In genomic region chr5:102751903-102752376, GRCh38 we compare ENCODE assay signal across 7 cellular contexts. TPM values are rescaled to one million over a fixed set of nuclear protein-coding genes. Genes with fewer than 3 reads are reported as not detected.
A peak's percentile ranks its signal among the peaks of the same experiment; 100 is the strongest.
DNase-seq lines count a peak whose midpoint lies in the region; ATAC-seq, FAIRE-seq and TF ChIP-seq lines count a peak whose summit lies in the region.
"Not testable (repeated sequence)": the region's sequence is repeated elsewhere in the genome, so short reads cannot be mapped to it uniquely, and the experiment has no call there.

No MANE protein-coding gene starts in this region.

- peaks cover 28% of the 10 kb centered on the region for H3K4me1 Mint-ChIP-seq in CD4-positive, alpha-beta T cell (ENCODE audit: low read depth)
- H3K4me1 Mint-ChIP-seq in chondrocyte (ENCODE audit: low read depth) (peaks cover 19% of the 10 kb centered on the region), neural crest cell (peaks cover 45% of the 10 kb centered on the region)

- ATAC-seq in CD4-positive, alpha-beta T cell (ENCODE audit: poor library complexity); Right ventricle myocardium superior (ENCODE audit: poor library complexity): not testable (repeated sequence)

- peaks cover 12% of the 10 kb centered on the region for H3K27me3 Mint-ChIP-seq in CD4-positive, alpha-beta T cell
- H3K27me3 Mint-ChIP-seq in chondrocyte (ENCODE audit: low read depth), result not testable (repeated sequence)
- peaks cover 12% of the 10 kb centered on the region for H3K27me3 Mint-ChIP-seq in neural crest cell (ENCODE audit: low read depth)

- not testable (repeated sequence) for H3K4me3 ChIP-seq in kidney (ENCODE audit: low read length in 2 of 2); spleen

- not testable (repeated sequence) for H3K9me3 ChIP-seq in CD4-positive, alpha-beta T cell (ENCODE audit: control insufficient read depth, low read length); kidney (ENCODE audit: control insufficient read depth in 1 of 2, low read length in 2 of 2); spleen

- FAIRE-seq in kidney (lab: Jason Lieb, UNC), result not testable (repeated sequence)

- 85 to 94% (median 92%) methylated on average over 8 to 32 of the region's 32 CpGs for WGBS in spleen, 5 donors

- intact Hi-C loops in CD4-positive, alpha-beta T cell (cut with DNase I, micrococcal nuclease), result loop anchor here in 1 of 2 experiments (10.0 kb wide), 1 partner anchor 503 kb away; the partner anchor contains the start of gene MACIR
- intact Hi-C loops in Right ventricle myocardium superior (cut with DNase I); kidney (cut with DNase I); spleen (cut with DNase I; ENCODE audit: low total_unique reads): not testable (repeated sequence)
- intact Hi-C loops in posterior vena cava (cut with DNase I), result loop anchor here in 1 of 2 donors (10.0 kb wide), 1 partner anchor 223 kb away; no protein-coding TSS in a partner anchor

- not testable (repeated sequence) for H3K36me3 ChIP-seq in kidney (ENCODE audit: control insufficient read depth in 1 of 2, insufficient read depth in 2 of 2, low read length in 2 of 2); spleen

- not testable (repeated sequence) for H3K36me3 Mint-ChIP-seq in CD4-positive, alpha-beta T cell (ENCODE audit: low read depth); chondrocyte (ENCODE audit: low read depth); neural crest cell (ENCODE audit: low read depth)

- not testable (repeated sequence) for H3K4me1 ChIP-seq in kidney (ENCODE audit: control insufficient read depth in 1 of 2, insufficient read depth in 1 of 2, low read depth in 1 of 2, low read length in 2 of 2)
- H3K4me1 ChIP-seq in spleen, result peaks cover 6 to 28% (median 24%) of the 10 kb centered on the region in 6 donors

- not testable (repeated sequence) for TF ChIP-seq POLR2A in spleen (IDR thresholded peaks at IDR 0.05)

- CTCF ChIA-PET in CD4-positive, alpha-beta T cell (lab: Charles Lee), result not testable (repeated sequence)

- POLR2A ChIA-PET in CD4-positive, alpha-beta T cell (lab: Charles Lee), result not testable (repeated sequence)

- not testable (repeated sequence) for TF ChIP-seq CTCF in CD4-positive, alpha-beta T cell (IDR thresholded peaks at IDR 0.05); chondrocyte (IDR thresholded peaks at IDR 0.05); kidney (IDR thresholded peaks at IDR 0.05; ENCODE audit: borderline replicate concordance, extremely low read depth, insufficient read depth); neural crest cell (conservative IDR thresholded peaks at IDR 0.05); spleen (IDR thresholded peaks at IDR 0.05 in 8 of 11, conservative IDR thresholded peaks at IDR 0.05 in 3 of 11)

- not testable (repeated sequence) for H3K27ac ChIP-seq in CD4-positive, alpha-beta T cell (ENCODE audit: low read depth, low read length); kidney (ENCODE audit: low read depth in 2 of 2, low read length in 2 of 2); spleen

- H3K27ac Mint-ChIP-seq in CD4-positive, alpha-beta T cell; chondrocyte (ENCODE audit: unreplicated experiment); neural crest cell (ENCODE audit: unreplicated experiment): not testable (repeated sequence)

- DNase-seq in CD4-positive, alpha-beta T cell; neural crest cell (ENCODE audit: low read depth, low spot score): not testable (repeated sequence)
- peak; percentile 87 for DNase-seq in chondrocyte (ENCODE audit: low spot score)
- peak; percentile 33 for DNase-seq in Right ventricle myocardium superior
- DNase-seq in kidney, result peak; percentile 66
- peak; percentile 75 for DNase-seq in posterior vena cava (ENCODE audit: low spot score)
- DNase-seq in spleen, result peak; percentile 68

- H3K9ac ChIP-seq in kidney (ENCODE audit: low read length in 2 of 2), result not testable (repeated sequence)

- H3K27me3 ChIP-seq in CD4-positive, alpha-beta T cell (ENCODE audit: control insufficient read depth, insufficient read depth, low read length), result not testable (repeated sequence)
- H3K27me3 ChIP-seq in spleen (replicated peaks in 1 of 7), result peaks cover 0 to 23% (median 5%) of the 10 kb centered on the region in 7 donors

- H3K9me3 Mint-ChIP-seq in CD4-positive, alpha-beta T cell; chondrocyte (ENCODE audit: low read depth); neural crest cell: not testable (repeated sequence)

- peak overlapping the region; percentile 31 for H3K4me3 Mint-ChIP-seq in CD4-positive, alpha-beta T cell
- H3K4me3 Mint-ChIP-seq in chondrocyte (ENCODE audit: unreplicated experiment), result not testable (repeated sequence)
- peak overlapping the region; percentile 10 for H3K4me3 Mint-ChIP-seq in neural crest cell

RNA-seq across cellular contexts. Expression of gene PAM, which starts 3.2 kb away (rescaled TPM):
- 10 to 100 TPM; 15.1 to 16.1 TPM for total RNA-seq in CD4-positive, alpha-beta T cell
- total RNA-seq in chondrocyte, result 277 to 341 TPM (median 293 TPM) in 3 replicates
- 859 TPM for total RNA-seq in Right ventricle myocardium superior
- total RNA-seq in kidney, result 293 TPM
- polyA plus RNA-seq in kidney (ENCODE audit: insufficient read depth, low read depth, low replicate concordance), result 158 TPM
- total RNA-seq in neural crest cell, result 84.1 and 85.6 TPM in 2 replicates
- total RNA-seq in posterior vena cava, result 100 to 1,000 TPM; 340 to 357 TPM
- total RNA-seq in spleen, result 100 to 1,000 TPM; 101 to 155 (median 117) TPM
- polyA plus RNA-seq in spleen, result 10 to 100 TPM; 37.4 to 49.2 (median 40.0) TPM
